Comparison of ENCODE assay signal across 8 cellular contexts in genomic region chr6:35725721-35726438, GRCh38. TPM values are rescaled to one million over a fixed set of nuclear protein-coding genes. Genes with fewer than 3 reads are reported as not detected.
A peak's percentile ranks its signal among the peaks of the same experiment; 100 is the strongest.
DNase-seq lines count a peak whose midpoint lies in the region; ATAC-seq and TF ChIP-seq lines count a peak whose summit lies in the region.

No MANE protein-coding gene starts in this region.

- H3K4me3 ChIP-seq in BLaER1 (no peak overlapping the region), NT2/D1 (ENCODE audit: insufficient read length, low read depth) (no peak overlapping the region)

- peaks cover 62% of the 10 kb centered on the region for H3K4me1 Mint-ChIP-seq in neural crest cell

- peak overlapping the region; percentile 71 for H3K27ac Mint-ChIP-seq in neural crest cell (ENCODE audit: unreplicated experiment)

- H3K4me1 ChIP-seq in BLaER1 (peaks cover 94% of the 10 kb centered on the region), NT2/D1 (ENCODE audit: insufficient read depth, insufficient read length) (peaks cover 5% of the 10 kb centered on the region)

- H3K27me3 ChIP-seq in BLaER1 (no peaks in the 10 kb centered on the region), NT2/D1 (ENCODE audit: insufficient read depth, insufficient read length) (no peaks in the 10 kb centered on the region)

- ATAC-seq in GM21390 (IDR thresholded peaks at IDR 0.05; ENCODE audit: unreplicated experiment), result no peak
- no peak for ATAC-seq in GM21423 (IDR thresholded peaks at IDR 0.05; ENCODE audit: unreplicated experiment)

- H3K4me3 Mint-ChIP-seq in neural crest cell, result peak overlapping the region; percentile 85

- H4K20me1 ChIP-seq in BLaER1, result no peaks in the 10 kb centered on the region

- H3K9me3 Mint-ChIP-seq in neural crest cell, result no peaks in the 10 kb centered on the region

- H3K36me3 ChIP-seq in BLaER1 (no peaks in the 10 kb centered on the region), NT2/D1 (ENCODE audit: insufficient read depth, insufficient read length, low read length) (no peaks in the 10 kb centered on the region)

- H3K27ac ChIP-seq in BLaER1 (peak overlapping the region; percentile 98), epithelial cell of prostate (peak overlapping the region; percentile 96)

- H3K9me3 ChIP-seq in BLaER1 (no peaks in the 10 kb centered on the region), NT2/D1 (ENCODE audit: insufficient read depth, low read length) (no peaks in the 10 kb centered on the region)

- DNase-seq in NT2/D1 (ENCODE audit: low read depth, low spot score), result no peak
- DNase-seq in epithelial cell of prostate (ENCODE audit: low read depth, low spot score), result no peak
- no peak for DNase-seq in neural crest cell (ENCODE audit: low read depth, low spot score)
- DNase-seq in NCI-H2081 treated with DMSO at 0.1 percent for 48 hours (lab: John Stamatoyannopoulos, UW), result no peak
- no peak for DNase-seq in SHP77 (lab: John Stamatoyannopoulos, UW)

- TF ChIP-seq CTCF in neural crest cell (conservative IDR thresholded peaks at IDR 0.05), result no peak

- no peaks in the 10 kb centered on the region for H3K36me3 Mint-ChIP-seq in neural crest cell (ENCODE audit: low read depth)

- no peaks in the 10 kb centered on the region for H3K27me3 Mint-ChIP-seq in neural crest cell (ENCODE audit: low read depth)

- H3K4me2 ChIP-seq in BLaER1, result peak overlapping the region; percentile 100

- peak overlapping the region; percentile 89 for H3K9ac ChIP-seq in BLaER1
- peak overlapping the region; percentile 45 for H3K9ac ChIP-seq in NT2/D1 (ENCODE audit: insufficient read length, low read depth)

RNA-seq across cellular contexts. Expression of gene ARMC12, which starts 11.0 kb away (rescaled TPM):
- total RNA-seq in neural crest cell, result 2.7 and 2.9 TPM in 2 replicates

RNA-seq across cellular contexts. Expression of gene FKBP5, which starts 37.2 kb away (rescaled TPM):
- total RNA-seq in neural crest cell, result 39.6 and 40.4 TPM in 2 replicates

RNA-seq across cellular contexts. Expression of gene CLPSL2, which starts 50.5 kb away (rescaled TPM):
- total RNA-seq in neural crest cell, result not detected in 2 replicates

RNA-seq across cellular contexts. Expression of gene CLPSL1, which starts 54.9 kb away (rescaled TPM):
- not detected in 2 replicates for total RNA-seq in neural crest cell
